Comparison of ENCODE assay signal across 14 cellular contexts in genomic region chr15:66897971-66898370, GRCh38.
A peak's percentile ranks its signal among the peaks of the same experiment; 100 is the strongest.
DNase-seq lines count a peak whose midpoint lies in the region; ATAC-seq and TF ChIP-seq lines count a peak whose summit lies in the region.
"Had no signal": no experiment of that assay in that cellular context is flagged by ENCODE, and none has a peak within 500 bp of the region (broad histone marks: within the 10 kb centered on the region; RNA-seq: fewer than 3 reads in every experiment).

No MANE protein-coding gene starts in this region.

- H3K18ac ChIP-seq in mesendoderm (ENCODE audit: low read length) = no peak overlapping the region

- no peak overlapping the region for H3K4me3 ChIP-seq in left ventricle myocardium inferior
- H3K4me3 ChIP-seq in coronary artery = no peak overlapping the region
- H3K4me3 ChIP-seq in mesendoderm (ENCODE audit: low read length) = no peak overlapping the region
- H3K4me3 ChIP-seq in sigmoid colon = no peak overlapping the region
- H3K4me3 ChIP-seq: BLaER1 treated with 17β-estradiol and CSF1 and Interleukin-3, amounts not matched to agents 10 nM and 100 nM had no signal

- H4K8ac ChIP-seq in mesendoderm (ENCODE audit: low read depth, low read length) = no peak overlapping the region

- no peaks in the 10 kb centered on the region for H3K9me3 ChIP-seq in left ventricle myocardium inferior (replicated peaks)
- H3K9me3 ChIP-seq in sigmoid colon = no peaks in the 10 kb centered on the region
- H3K9me3 ChIP-seq: BLaER1 treated with 17β-estradiol and CSF1 and Interleukin-3, amounts not matched to agents 10 nM and 100 nM had no signal

- H3K27ac ChIP-seq in left ventricle myocardium inferior (replicated peaks) (no peak overlapping the region), coronary artery (no peak overlapping the region), mesendoderm (ENCODE audit: low read depth, low read length) (no peak overlapping the region), sigmoid colon (no peak overlapping the region), foreskin keratinocyte (no peak overlapping the region)
- H3K27ac ChIP-seq: BLaER1 treated with 17β-estradiol and CSF1 and Interleukin-3, amounts not matched to agents 10 nM and 100 nM had no signal

- no CpG with 5 or more reads among the region's 5 CpGs for WGBS in mesendoderm (ENCODE audit: extremely low coverage, insufficient coverage, low lambda C conversion rate)
- WGBS in sigmoid colon, 2 donors = 86 to 90% methylated on average over 5 of the region's 5 CpGs

- H3K56ac ChIP-seq in mesendoderm (ENCODE audit: low read length) = peak overlapping the region; percentile 3

- no peak overlapping the region for H4K5ac ChIP-seq in mesendoderm (ENCODE audit: low read length)

- no peak overlapping the region for H3K9ac ChIP-seq in mesendoderm (ENCODE audit: low read length)
- H3K9ac ChIP-seq: BLaER1 treated with 17β-estradiol and CSF1 and Interleukin-3, amounts not matched to agents 10 nM and 100 nM had no signal

- H3K4me1 ChIP-seq in left ventricle myocardium inferior = peaks cover 48% of the 10 kb centered on the region
- H3K4me1 ChIP-seq in mesendoderm (ENCODE audit: control insufficient read depth, low read depth, low read length) = peaks cover 11% of the 10 kb centered on the region
- H3K4me1 ChIP-seq in sigmoid colon = peaks cover 0 to 9% (median 0%) of the 10 kb centered on the region in 4 donors
- H3K4me1 ChIP-seq in foreskin keratinocyte = peaks cover 5% of the 10 kb centered on the region

- no peak for TF ChIP-seq POLR2A in sigmoid colon (IDR thresholded peaks at IDR 0.05)

- no peak overlapping the region for H3K4ac ChIP-seq in mesendoderm (ENCODE audit: low read depth, low read length)

- no peak overlapping the region for H2BK120ac ChIP-seq in mesendoderm (ENCODE audit: low read depth, low read length)

- H3K36me3 ChIP-seq in left ventricle myocardium inferior (no peaks in the 10 kb centered on the region), mesendoderm (ENCODE audit: control insufficient read depth, insufficient read depth, low read length) (no peaks in the 10 kb centered on the region), sigmoid colon (no peaks in the 10 kb centered on the region)
- H3K36me3 ChIP-seq: BLaER1 treated with 17β-estradiol and CSF1 and Interleukin-3, amounts not matched to agents 10 nM and 100 nM had no signal

- intact Hi-C loops in cardiac septum (cut with DNase I) (no loop called here), left ventricle myocardium inferior (cut with micrococcal nuclease) (no loop called here), sigmoid colon (cut with DNase I) (no loop called here)

- no peaks in the 10 kb centered on the region for H3K79me1 ChIP-seq in mesendoderm (ENCODE audit: low read length)

- TF ChIP-seq EP300 in sigmoid colon (IDR thresholded peaks at IDR 0.05) = no peak

- H3K4me2 ChIP-seq in mesendoderm (ENCODE audit: low read length) = no peak overlapping the region

- H3K23ac ChIP-seq in mesendoderm (ENCODE audit: low read length) = peak overlapping the region; percentile 89

- TF ChIP-seq CTCF in left ventricle myocardium inferior (IDR thresholded peaks at IDR 0.05; ENCODE audit: borderline replicate concordance) (no peak), coronary artery (IDR thresholded peaks at IDR 0.05) (no peak), sigmoid colon (IDR thresholded peaks at IDR 0.05) (no peak), foreskin keratinocyte (conservative IDR thresholded peaks at IDR 0.05) (no peak)

- no peak overlapping the region for H2BK15ac ChIP-seq in mesendoderm (replicated peaks; ENCODE audit: low read depth)

- H2BK5ac ChIP-seq in mesendoderm (ENCODE audit: low read length) = no peak overlapping the region

- H2AK5ac ChIP-seq in mesendoderm (ENCODE audit: low read length) = no peak overlapping the region

- ATAC-seq in GM18868 (IDR thresholded peaks at IDR 0.05; ENCODE audit: unreplicated experiment) (no peak), foreskin keratinocyte (no peak)

- H3K79me2 ChIP-seq in mesendoderm (ENCODE audit: control insufficient read depth, insufficient read depth, low read length) = no peaks in the 10 kb centered on the region

- no peaks in the 10 kb centered on the region for H3K27me3 ChIP-seq in left ventricle myocardium inferior (ENCODE audit: low read depth)
- no peaks in the 10 kb centered on the region for H3K27me3 ChIP-seq in mesendoderm (ENCODE audit: insufficient read depth, low read length, poor library complexity)
- H3K27me3 ChIP-seq in sigmoid colon = no peaks in the 10 kb centered on the region
- no peaks in the 10 kb centered on the region for H3K27me3 ChIP-seq in foreskin keratinocyte
- H3K27me3 ChIP-seq: BLaER1 treated with 17β-estradiol and CSF1 and Interleukin-3, amounts not matched to agents 10 nM and 100 nM had no signal

- DNase-seq in cardiac septum (ENCODE audit: low spot score) (peak; percentile 68), left ventricle myocardium inferior (no peak), coronary artery (ENCODE audit: low spot score) (peak; percentile 58), mesendoderm (no peak), sigmoid colon (peak; percentile 35), foreskin keratinocyte (no peak)
- DNase-seq in stimulated activated naive CD4-positive, alpha-beta T cell treated with Interleukin-2 at 50 U/mL for 16 hours (lab: John Stamatoyannopoulos, UW) = no peak
- DNase-seq: ACHN; CD4-positive, CD25-positive, alpha-beta regulatory T cell; DMS53; HCEC 1CT; HFFc6 had no signal

Comparison
In these comparisons a context has a peak if more than half of its experiments do, and no peak if none do; other contexts are left out.
1. DNase-seq: peak in cardiac septum (single experiment), coronary artery (single experiment) and sigmoid colon (single experiment); none in left ventricle myocardium inferior (single experiment), mesendoderm (single experiment), stimulated activated naive CD4-positive, alpha-beta T cell treated with Interleukin-2 at 50 U/mL for 16 hours (single experiment) and foreskin keratinocyte (0 of 2).